Comparison of ENCODE assay signal across 11 cellular contexts in the genomic region with DNA sequence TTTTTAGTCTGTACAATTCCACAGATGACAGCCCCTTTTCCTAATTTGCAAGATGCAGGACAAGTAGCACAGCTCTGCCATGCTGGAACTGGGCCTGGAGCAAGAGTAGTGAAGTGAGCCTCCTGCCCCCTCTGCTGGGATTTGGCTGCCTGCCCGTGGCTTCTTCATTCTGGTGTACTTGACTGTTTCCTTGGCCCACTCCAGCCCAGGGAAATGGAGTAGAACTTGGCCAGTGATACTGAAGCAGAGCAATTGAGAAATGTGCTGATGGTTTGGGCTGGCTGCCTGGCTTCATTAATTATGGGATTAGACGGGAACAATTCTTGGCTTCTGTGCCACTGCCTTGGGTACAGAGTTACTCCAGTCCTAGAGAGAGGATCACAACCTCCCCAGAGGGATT. TPM values are rescaled to one million over a fixed set of nuclear protein-coding genes. Genes with fewer than 3 reads are reported as not detected.
DNase-seq lines count a peak whose midpoint lies in the region; TF ChIP-seq lines count a peak whose summit lies in the region.
"Had no signal": no experiment of that assay in that cellular context is flagged by ENCODE, and none has a peak within 500 bp of the region (broad histone marks: within the 10 kb centered on the region; RNA-seq: fewer than 3 reads in every experiment).

No MANE protein-coding gene starts in this region.

- no peak overlapping the region for H3K27ac Mint-ChIP-seq in type B pancreatic cell
- H3K27ac Mint-ChIP-seq: activated naive CD4-positive, alpha-beta T cell treated with anti-CD3 and anti-CD28 coated beads, Interleukin-2, amount 50 U/mL, for 72 hours had no signal

- H3K27me3 Mint-ChIP-seq in type B pancreatic cell, result peaks cover 9% of the 10 kb centered on the region

- peaks cover 27% of the 10 kb centered on the region for H3K4me1 Mint-ChIP-seq in type B pancreatic cell (ENCODE audit: unreplicated experiment)

- H3K36me3 Mint-ChIP-seq in type B pancreatic cell, result no peaks in the 10 kb centered on the region

- H3K27me3 ChIP-seq in colonic mucosa, result no peaks in the 10 kb centered on the region

- peaks cover 12% of the 10 kb centered on the region for H3K4me1 ChIP-seq in colonic mucosa

- 9 to 11% methylated on average over 2 of the region's 2 CpGs for WGBS in lower leg skin, 2 donors

- TF ChIP-seq CTCF in colonic mucosa (IDR thresholded peaks at IDR 0.05) (no peak), lower leg skin (IDR thresholded peaks at IDR 0.05) (no peak), type B pancreatic cell (conservative IDR thresholded peaks at IDR 0.05) (no peak)

- H3K27ac ChIP-seq in colonic mucosa, result no peak overlapping the region
- H3K27ac ChIP-seq: 22Rv1 had no signal

- H3K9me3 Mint-ChIP-seq in type B pancreatic cell, result peaks cover 3% of the 10 kb centered on the region
- H3K9me3 Mint-ChIP-seq: activated naive CD4-positive, alpha-beta T cell treated with anti-CD3 and anti-CD28 coated beads, Interleukin-2, amount 50 U/mL, for 72 hours had no signal

- no peaks in the 10 kb centered on the region for H3K36me3 ChIP-seq in colonic mucosa

- H3K9ac ChIP-seq in colonic mucosa (ENCODE audit: low read depth in 2 of 2, low read length in 2 of 2), result no peak overlapping the region

- intact Hi-C loops in colonic mucosa (cut with DNase I), result no loop called here
- intact Hi-C loops in lower leg skin (cut with DNase I; ENCODE audit: low total_unique reads), result no loop called here

- peak; percentile 0 for DNase-seq in DMS53 (lab: John Stamatoyannopoulos, UW)
- no peak for DNase-seq in DMS53 treated with DMSO at 0.1 percent for 48 hours (lab: John Stamatoyannopoulos, UW; ENCODE audit: unreplicated experiment)
- peak; percentile 72 for DNase-seq in colonic mucosa
- peak; percentile 83 to 94 for DNase-seq in lower leg skin (ENCODE audit: low spot score in 2 of 2)
- DNase-seq in type B pancreatic cell (ENCODE audit: extremely low spot score, unreplicated experiment), result no peak
- no peak for DNase-seq in stimulated activated CD8-positive, alpha-beta memory T cell treated with anti-CD3 and anti-CD28 coated beads, Interleukin-4, amount 100 ng/mL, for 48 hours
- no peak for DNase-seq in SW 1271 (lab: John Stamatoyannopoulos, UW)
- no peak for DNase-seq in SKM-1 (lab: John Stamatoyannopoulos, UW; ENCODE audit: unreplicated experiment)

- H3K9me3 ChIP-seq in colonic mucosa, result no peaks in the 10 kb centered on the region

- H3K4me3 Mint-ChIP-seq in type B pancreatic cell, result peak overlapping the region; percentile 25

- TF ChIP-seq POLR2A in lower leg skin (IDR thresholded peaks at IDR 0.05), result no peak

- no peak overlapping the region for H3K4me3 ChIP-seq in colonic mucosa
- no peak overlapping the region for H3K4me3 ChIP-seq in lower leg skin (ENCODE audit: low read depth, poor library complexity, severe bottlenecking)
- H3K4me3 ChIP-seq: skin epidermis had no signal

RNA-seq across cellular contexts. Expression of a gene that starts 2.8 kb away (rescaled TPM):
- total RNA-seq in colonic mucosa (10 to 100 TPM; 70.3 to 78.4 TPM), lower leg skin (10 to 100 TPM; 24.0 to 42.8 (median 27.1) TPM), type B pancreatic cell (ENCODE audit: low replicate concordance) (17.5 and 17.8 TPM in 2 replicates)

Comparison
In these comparisons a context has a peak if more than half of its experiments do, and no peak if none do; other contexts are left out.
1. DNase-seq: peak in DMS53 (single experiment), colonic mucosa (single experiment) and lower leg skin (2 of 2); none in DMS53 treated with DMSO at 0.1 percent for 48 hours (single experiment), type B pancreatic cell (single experiment), stimulated activated CD8-positive, alpha-beta memory T cell treated with anti-CD3 and anti-CD28 coated beads, Interleukin-4, amount 100 ng/mL, for 48 hours (single experiment), SW 1271 (0 of 2) and SKM-1 (single experiment).